ENCODE assay signal across 23 cellular contexts in the genomic region with DNA sequence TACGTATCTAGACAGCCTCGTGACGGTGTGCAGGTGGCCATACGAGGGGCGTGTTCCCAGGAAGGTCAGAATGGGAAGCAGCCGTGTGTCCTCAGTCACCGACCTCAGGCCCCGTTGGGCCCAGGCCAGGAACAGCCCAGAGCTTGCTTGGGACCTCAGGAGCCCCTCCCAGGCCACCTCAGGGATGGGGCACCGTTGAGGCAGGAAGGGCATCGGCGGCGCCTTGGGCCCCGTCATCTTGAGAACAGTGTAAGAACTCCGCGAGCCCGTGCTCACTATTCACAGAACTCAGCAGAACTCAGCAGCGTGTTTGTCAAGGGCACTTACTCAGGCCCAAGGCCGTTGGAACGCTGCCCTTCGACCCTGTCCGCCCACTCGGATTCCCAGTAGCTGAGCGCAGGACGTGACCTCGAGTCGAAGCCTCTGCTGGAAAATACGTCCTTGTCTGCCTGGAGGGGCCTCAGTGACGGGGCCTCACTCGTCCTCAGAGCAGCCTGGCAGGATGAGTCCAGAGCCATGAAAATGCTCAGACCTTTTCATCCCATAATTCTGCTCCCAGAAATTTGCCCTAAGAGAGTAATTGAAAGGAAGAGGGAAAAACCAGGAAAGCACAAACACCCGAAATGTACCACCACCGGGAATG.
"Had no signal": no experiment of that assay in that cellular context is flagged by ENCODE, and none has a peak within 500 bp of the region (broad histone marks: within the 10 kb centered on the region; RNA-seq: fewer than 3 reads in every experiment).

No MANE protein-coding gene starts in this region.

- H3K4me3 ChIP-seq: esophagus squamous epithelium, sigmoid colon, upper lobe of left lung had no signal

- H3K27me3 ChIP-seq: esophagus squamous epithelium, sigmoid colon, upper lobe of left lung had no signal

- H3K4me1 ChIP-seq: esophagus squamous epithelium, sigmoid colon, upper lobe of left lung had no signal

- H3K36me3 Mint-ChIP-seq: activated naive CD4-positive, alpha-beta T cell treated with anti-CD3 and anti-CD28 coated beads, Interleukin-2, amount 50 U/mL, for 72 hours; natural killer cell; stimulated activated effector memory CD8-positive, alpha-beta T cell treated with anti-CD3 and anti-CD28 coated beads, Interleukin-12 subunit alpha, Interleukin-12 subunit beta, amount 100 ng/mL, for 72 hours had no signal

- H3K27ac ChIP-seq: epithelial cell of prostate, esophagus squamous epithelium, sigmoid colon, upper lobe of left lung, WERI-Rb-1 had no signal

- ATAC-seq: activated naive CD4-positive, alpha-beta T cell treated with anti-CD3 and anti-CD28 coated beads, Interleukin-2, amount 50 U/mL, for 72 hours; natural killer cell; stimulated activated effector memory CD8-positive, alpha-beta T cell treated with anti-CD3 and anti-CD28 coated beads, Interleukin-12 subunit alpha, Interleukin-12 subunit beta, amount 100 ng/mL, for 72 hours; T-helper 17 cell had no signal

- H3K4me1 Mint-ChIP-seq: activated CD4-positive, alpha-beta memory T cell treated with anti-CD3 and anti-CD28 coated beads, Interleukin-2, amount 10 ng/mL, durations not matched to agents 7 days and 5 days; activated CD4-positive, alpha-beta T cell treated with anti-CD3 and anti-CD28 coated beads, Interleukin-2, amount 10 ng/mL, durations not matched to agents 7 days and 5 days; natural killer cell; stimulated activated effector memory CD8-positive, alpha-beta T cell treated with anti-CD3 and anti-CD28 coated beads, Interleukin-12 subunit alpha, Interleukin-12 subunit beta, amount 100 ng/mL, for 72 hours; T-helper 17 cell had no signal

- H3K36me3 ChIP-seq: esophagus squamous epithelium, sigmoid colon, upper lobe of left lung, WERI-Rb-1 had no signal

- H3K27ac Mint-ChIP-seq: activated CD4-positive, alpha-beta memory T cell treated with anti-CD3 and anti-CD28 coated beads, Interleukin-2, amount 10 ng/mL, durations not matched to agents 7 days and 5 days; activated CD4-positive, alpha-beta T cell treated with anti-CD3 and anti-CD28 coated beads, Interleukin-2, amount 10 ng/mL, durations not matched to agents 7 days and 5 days; activated naive CD4-positive, alpha-beta T cell treated with anti-CD3 and anti-CD28 coated beads, Interleukin-2, amount 50 U/mL, for 72 hours; activated T-cell treated with anti-CD3 and anti-CD28 coated beads, Interleukin-2, amount 50 U/mL, for 24 hours; natural killer cell; stimulated activated effector memory CD8-positive, alpha-beta T cell treated with anti-CD3 and anti-CD28 coated beads, Interleukin-12 subunit alpha, Interleukin-12 subunit beta, amount 100 ng/mL, for 72 hours; stimulated activated naive CD8-positive, alpha-beta T cell treated with anti-CD3 and anti-CD28 coated beads, Interleukin-15, Interleukin-2, amounts not matched to agents 100 ng/mL and 50 ng/mL, for 24 hours; T-helper 17 cell had no signal

- H3K27me3 Mint-ChIP-seq: activated CD4-positive, alpha-beta memory T cell treated with anti-CD3 and anti-CD28 coated beads, Interleukin-2, amount 10 ng/mL, durations not matched to agents 7 days and 5 days; activated CD4-positive, alpha-beta T cell treated with anti-CD3 and anti-CD28 coated beads, Interleukin-2, amount 10 ng/mL, durations not matched to agents 7 days and 5 days; activated T-cell treated with anti-CD3 and anti-CD28 coated beads, Interleukin-2, amount 50 U/mL, for 24 hours; stimulated activated naive CD8-positive, alpha-beta T cell treated with anti-CD3 and anti-CD28 coated beads, Interleukin-15, Interleukin-2, amounts not matched to agents 100 ng/mL and 50 ng/mL, for 24 hours had no signal

- H3K9me3 ChIP-seq: esophagus squamous epithelium, sigmoid colon, upper lobe of left lung had no signal

- H3K4me3 Mint-ChIP-seq: activated CD4-positive, alpha-beta memory T cell treated with anti-CD3 and anti-CD28 coated beads, Interleukin-2, amount 10 ng/mL, durations not matched to agents 7 days and 5 days; activated CD4-positive, alpha-beta T cell treated with anti-CD3 and anti-CD28 coated beads, Interleukin-2, amount 10 ng/mL, durations not matched to agents 7 days and 5 days; activated T-cell treated with anti-CD3 and anti-CD28 coated beads, Interleukin-2, amount 50 U/mL, for 24 hours; natural killer cell; stimulated activated effector memory CD8-positive, alpha-beta T cell treated with anti-CD3 and anti-CD28 coated beads, Interleukin-12 subunit alpha, Interleukin-12 subunit beta, amount 100 ng/mL, for 72 hours; stimulated activated naive CD8-positive, alpha-beta T cell treated with anti-CD3 and anti-CD28 coated beads, Interleukin-15, Interleukin-2, amounts not matched to agents 100 ng/mL and 50 ng/mL, for 24 hours; T-helper 17 cell had no signal

- H3K9me3 Mint-ChIP-seq: activated CD4-positive, alpha-beta memory T cell treated with anti-CD3 and anti-CD28 coated beads, Interleukin-2, amount 10 ng/mL, durations not matched to agents 7 days and 5 days; activated CD4-positive, alpha-beta T cell treated with anti-CD3 and anti-CD28 coated beads, Interleukin-2, amount 10 ng/mL, durations not matched to agents 7 days and 5 days; activated naive CD4-positive, alpha-beta T cell treated with anti-CD3 and anti-CD28 coated beads, Interleukin-2, amount 50 U/mL, for 72 hours; activated T-cell treated with anti-CD3 and anti-CD28 coated beads, Interleukin-2, amount 50 U/mL, for 24 hours; natural killer cell; stimulated activated effector memory CD8-positive, alpha-beta T cell treated with anti-CD3 and anti-CD28 coated beads, Interleukin-12 subunit alpha, Interleukin-12 subunit beta, amount 100 ng/mL, for 72 hours; stimulated activated naive CD8-positive, alpha-beta T cell treated with anti-CD3 and anti-CD28 coated beads, Interleukin-15, Interleukin-2, amounts not matched to agents 100 ng/mL and 50 ng/mL, for 24 hours had no signal

- DNase-seq: activated CD4-positive, alpha-beta memory T cell treated with anti-CD3 and anti-CD28 coated beads, Interleukin-2, amount 10 ng/mL, durations not matched to agents 7 days and 5 days; activated CD4-positive, alpha-beta T cell treated with anti-CD3 and anti-CD28 coated beads, Interleukin-2, amount 10 ng/mL, durations not matched to agents 7 days and 5 days; activated CD4-positive, CD25-positive, alpha-beta regulatory T cell treated with anti-CD3 and anti-CD28 coated beads, Interleukin-2, amount 50 U/mL, for 72 hours; activated CD8-positive, alpha-beta memory T cell treated with anti-CD3 and anti-CD28 coated beads, Interleukin-2, amount 50 U/mL, for 48 hours; activated T-cell treated with anti-CD3 and anti-CD28 coated beads, Interleukin-2, amount 50 U/mL, for 24 hours; anterior cingulate cortex; dermis blood vessel endothelial cell; effector CD4-positive, alpha-beta T cell; esophagus squamous epithelium; foreskin melanocyte; mesendoderm; natural killer cell; sigmoid colon; small intestine; stimulated activated CD4-positive, alpha-beta T cell treated with anti-CD3 and anti-CD28 coated beads, Interleukin-4, amount 100 ng/mL, for 24 hours; T-helper 17 cell; T1000; WERI-Rb-1 had no signal
